7 cellular contexts compared by ENCODE assay signal in the genomic region with DNA sequence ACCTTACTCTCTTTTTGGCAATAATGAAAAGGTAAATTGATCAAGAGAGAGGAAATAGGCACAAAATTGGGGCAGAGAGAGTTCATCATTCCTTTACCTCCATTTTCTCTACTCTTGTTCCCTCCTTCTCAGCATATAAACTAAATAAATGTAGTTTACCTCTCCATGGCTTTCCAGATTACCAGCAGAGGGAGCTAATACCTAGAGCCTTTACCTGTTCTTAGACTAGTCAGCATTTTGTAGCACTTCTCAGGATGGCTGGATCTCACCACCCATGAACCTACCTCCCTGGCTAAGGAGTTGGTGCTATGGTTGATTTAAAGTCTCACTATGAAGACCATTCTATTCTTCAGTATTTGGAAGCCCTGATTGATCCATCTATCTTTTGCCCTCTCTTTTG. TPM values are rescaled to one million over a fixed set of nuclear protein-coding genes. Genes with fewer than 3 reads are reported as not detected.
DNase-seq lines count a peak whose midpoint lies in the region; TF ChIP-seq lines count a peak whose summit lies in the region.

No MANE protein-coding gene starts in this region.

- H3K4me3 ChIP-seq in coronary artery = no peak overlapping the region
- H3K4me3 ChIP-seq in osteoblast (ENCODE audit: insufficient read depth, low read length) = no peak overlapping the region

- peaks cover 3% of the 10 kb centered on the region for H3K4me1 ChIP-seq in osteoblast (ENCODE audit: insufficient read depth, low read length)

- H3K79me2 ChIP-seq in osteoblast (ENCODE audit: insufficient read depth, low read length) = no peaks in the 10 kb centered on the region

- no peak overlapping the region for H3K4me2 ChIP-seq in osteoblast (ENCODE audit: insufficient read depth, low read length)

- H3K27me3 ChIP-seq in osteoblast (ENCODE audit: insufficient read depth, low read length) = no peaks in the 10 kb centered on the region

- no peak overlapping the region for H2AFZ ChIP-seq in osteoblast (ENCODE audit: low read length)

- no peaks in the 10 kb centered on the region for H3K9me3 ChIP-seq in osteoblast (ENCODE audit: low read depth, low read length)

- H3K27ac ChIP-seq in coronary artery (no peak overlapping the region), osteoblast (ENCODE audit: low read depth, low read length) (no peak overlapping the region)

- H3K4me1 Mint-ChIP-seq in HFFc6 (ENCODE audit: low read depth) = peaks cover 15% of the 10 kb centered on the region

- H3K4me3 Mint-ChIP-seq in HFFc6 = no peak overlapping the region

- 0 out of 2 replicates have a peak, but pooled peaks cover 5% of the 10 kb centered on the region for H3K36me3 Mint-ChIP-seq in HFFc6 (ENCODE audit: low read depth)

- H3K9me3 Mint-ChIP-seq in HFFc6 = no peaks in the 10 kb centered on the region

- DNase-seq in EL (peak; percentile 14), HFFc6 (peak; percentile 25), NCI-H82 (lab: John Stamatoyannopoulos, UW) (peak; percentile 68), coronary artery (ENCODE audit: low spot score) (no peak), osteoblast (ENCODE audit: insufficient read length, low spot score, missing footprints) (peak; percentile 42), islet precursor cell (no peak)
- DNase-seq in stimulated activated CD8-positive, alpha-beta memory T cell treated with anti-CD3 and anti-CD28 coated beads, Interleukin-4, amount 100 ng/mL, for 48 hours = no peak

- H3K36me3 ChIP-seq in osteoblast (ENCODE audit: insufficient read depth, low read length) = peaks cover 25% of the 10 kb centered on the region

- H3K27ac Mint-ChIP-seq in HFFc6 = no peak overlapping the region

- H3K27me3 Mint-ChIP-seq in HFFc6 (ENCODE audit: insufficient read depth) = no peaks in the 10 kb centered on the region

- H4K20me1 ChIP-seq in osteoblast (ENCODE audit: insufficient read depth, low read length) = no peaks in the 10 kb centered on the region

- TF ChIP-seq CTCF in HFFc6 (IDR thresholded peaks at IDR 0.05) (peak; percentile 75), coronary artery (IDR thresholded peaks at IDR 0.05) (peak; percentile 40), osteoblast (IDR thresholded peaks at IDR 0.05; ENCODE audit: extremely low read depth, low read depth, low read length) (peak; percentile 68)

RNA-seq across cellular contexts. Expression of a gene that starts 15.7 kb away (rescaled TPM):
- total RNA-seq in HFFc6 (2021; fragmentation: NEBNext Ultra II Directional; extraction: Animal tissue kit (Norgen Biotek cat#: 25700)) = 10 to 100 TPM in 3 of 6 experiments, 1 to 10 TPM in 3; 9.1 to 11.0 (median 10.1) TPM
- total RNA-seq in osteoblast = 15.9 and 19.2 TPM in 2 replicates

RNA-seq across cellular contexts. Expression of a gene that starts 15.8 kb away (rescaled TPM):
- 10 to 100 TPM in 4 of 6 experiments, 1 to 10 TPM in 2; 9.2 to 13.8 (median 10.2) TPM for total RNA-seq in HFFc6 (2021; fragmentation: NEBNext Ultra II Directional; extraction: Animal tissue kit (Norgen Biotek cat#: 25700))
- total RNA-seq in osteoblast = 11.8 and 23.5 TPM in 2 replicates

Comparison
In these comparisons a context has a peak if more than half of its experiments do, and no peak if none do; other contexts are left out.
1. DNase-seq: peak in EL (single experiment), HFFc6 (single experiment), NCI-H82 (single experiment) and osteoblast (single experiment); none in coronary artery (single experiment), islet precursor cell (single experiment) and stimulated activated CD8-positive, alpha-beta memory T cell treated with anti-CD3 and anti-CD28 coated beads, Interleukin-4, amount 100 ng/mL, for 48 hours (single experiment).
2. Peak in every context shown above with its lines, with median percentiles within 50 percentile points of each other: CTCF ChIP-seq.